Comparison of ENCODE assay signal across 12 cellular contexts in the genomic region with DNA sequence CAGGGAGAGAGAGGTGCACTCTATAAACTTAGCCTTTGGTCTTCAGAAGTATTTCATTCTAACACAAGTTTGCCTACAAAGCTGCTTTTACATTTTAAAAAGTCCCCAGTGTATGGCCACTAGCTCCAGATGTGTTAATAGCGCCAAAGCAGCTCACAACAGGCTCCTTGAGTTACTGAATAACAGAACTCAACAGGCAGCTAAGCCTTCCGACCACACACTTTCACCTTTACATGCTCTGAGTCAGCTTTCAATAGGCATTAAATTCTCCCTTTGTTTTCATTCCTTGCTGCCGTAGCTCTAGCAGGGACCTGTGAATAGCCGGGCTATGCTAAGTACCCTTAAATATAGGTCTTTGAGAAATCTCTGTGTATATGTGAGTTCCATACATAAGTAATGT.
A peak's percentile ranks its signal among the peaks of the same experiment; 100 is the strongest.
DNase-seq lines count a peak whose midpoint lies in the region; ATAC-seq lines count a peak whose summit lies in the region.
"Had no signal": no experiment of that assay in that cellular context is flagged by ENCODE, and none has a peak within 500 bp of the region (broad histone marks: within the 10 kb centered on the region; RNA-seq: fewer than 3 reads in every experiment).

No MANE protein-coding gene starts in this region.

- no peak for ATAC-seq in activated CD8-positive, alpha-beta memory T cell treated with anti-CD3 and anti-CD28 coated beads, Interleukin-2, amount 10 ng/mL, durations not matched to agents 7 days and 5 days
- no peak for ATAC-seq in GM21390 (IDR thresholded peaks at IDR 0.05; ENCODE audit: unreplicated experiment)
- ATAC-seq: activated T-helper 17 cell treated with anti-CD3 and anti-CD28 coated beads, Interleukin-2, amount 50 U/mL, for 72 hours had no signal

- H3K36me3 Mint-ChIP-seq in activated CD8-positive, alpha-beta memory T cell treated with anti-CD3 and anti-CD28 coated beads, Interleukin-2, amount 10 ng/mL, durations not matched to agents 7 days and 5 days: no peaks in the 10 kb centered on the region
- H3K36me3 Mint-ChIP-seq: memory B cell had no signal

- H3K27ac Mint-ChIP-seq in activated CD8-positive, alpha-beta memory T cell treated with anti-CD3 and anti-CD28 coated beads, Interleukin-2, amount 10 ng/mL, durations not matched to agents 7 days and 5 days: no peak overlapping the region
- H3K27ac Mint-ChIP-seq: activated T-helper 17 cell treated with anti-CD3 and anti-CD28 coated beads, Interleukin-2, amount 50 U/mL, for 72 hours; memory B cell had no signal

- H3K4me3 Mint-ChIP-seq in activated CD8-positive, alpha-beta memory T cell treated with anti-CD3 and anti-CD28 coated beads, Interleukin-2, amount 10 ng/mL, durations not matched to agents 7 days and 5 days: no peak overlapping the region
- H3K4me3 Mint-ChIP-seq: activated T-helper 17 cell treated with anti-CD3 and anti-CD28 coated beads, Interleukin-2, amount 50 U/mL, for 72 hours; memory B cell had no signal

- H3K4me1 Mint-ChIP-seq in activated CD8-positive, alpha-beta memory T cell treated with anti-CD3 and anti-CD28 coated beads, Interleukin-2, amount 10 ng/mL, durations not matched to agents 7 days and 5 days: no peaks in the 10 kb centered on the region
- H3K4me1 Mint-ChIP-seq: activated T-helper 17 cell treated with anti-CD3 and anti-CD28 coated beads, Interleukin-2, amount 50 U/mL, for 72 hours; memory B cell had no signal

- DNase-seq in DMS79 treated with DMSO at 0.1 percent for 48 hours (lab: John Stamatoyannopoulos, UW): peak; percentile 10
- DNase-seq in DMS79 (lab: John Stamatoyannopoulos, UW): no peak
- peak; percentile 87 for DNase-seq in NCI-H2227 treated with DMSO at 0.1 percent for 48 hours (lab: John Stamatoyannopoulos, UW)
- DNase-seq in iPS-NIHi11 (ENCODE audit: low spot score): peak; percentile 55
- DNase-seq in COR-L47 (lab: John Stamatoyannopoulos, UW): no peak
- no peak for DNase-seq in activated CD8-positive, alpha-beta memory T cell treated with anti-CD3 and anti-CD28 coated beads, Interleukin-2, amount 10 ng/mL, durations not matched to agents 7 days and 5 days
- DNase-seq in activated CD4-positive, CD25-positive, alpha-beta regulatory T cell treated with anti-CD3 and anti-CD28 coated beads, Interleukin-2, amount 50 U/mL, for 72 hours: no peak
- DNase-seq: Karpas-422, NCI-H345 had no signal

- H3K27me3 Mint-ChIP-seq in activated CD8-positive, alpha-beta memory T cell treated with anti-CD3 and anti-CD28 coated beads, Interleukin-2, amount 10 ng/mL, durations not matched to agents 7 days and 5 days: peaks cover 28% of the 10 kb centered on the region
- H3K27me3 Mint-ChIP-seq: memory B cell had no signal

- CTCF ChIA-PET in activated CD8-positive, alpha-beta memory T cell treated with anti-CD3 and anti-CD28 coated beads, Interleukin-2, amount 10 ng/mL, durations not matched to agents 7 days and 5 days (lab: Charles Lee): no interaction called here

- no peaks in the 10 kb centered on the region for H3K9me3 Mint-ChIP-seq in activated CD8-positive, alpha-beta memory T cell treated with anti-CD3 and anti-CD28 coated beads, Interleukin-2, amount 10 ng/mL, durations not matched to agents 7 days and 5 days (ENCODE audit: low read depth)
- H3K9me3 Mint-ChIP-seq: activated T-helper 17 cell treated with anti-CD3 and anti-CD28 coated beads, Interleukin-2, amount 50 U/mL, for 72 hours; memory B cell had no signal

Comparison
In these comparisons a context has a peak if more than half of its experiments do, and no peak if none do; other contexts are left out.
1. DNase-seq: peak in DMS79 treated with DMSO at 0.1 percent for 48 hours (single experiment), NCI-H2227 treated with DMSO at 0.1 percent for 48 hours (single experiment) and iPS-NIHi11 (single experiment); none in DMS79 (single experiment), COR-L47 (single experiment), activated CD8-positive, alpha-beta memory T cell treated with anti-CD3 and anti-CD28 coated beads, Interleukin-2, amount 10 ng/mL, durations not matched to agents 7 days and 5 days (single experiment) and activated CD4-positive, CD25-positive, alpha-beta regulatory T cell treated with anti-CD3 and anti-CD28 coated beads, Interleukin-2, amount 50 U/mL, for 72 hours (single experiment).